8 cellular contexts compared by ENCODE assay signal in the genomic region with DNA sequence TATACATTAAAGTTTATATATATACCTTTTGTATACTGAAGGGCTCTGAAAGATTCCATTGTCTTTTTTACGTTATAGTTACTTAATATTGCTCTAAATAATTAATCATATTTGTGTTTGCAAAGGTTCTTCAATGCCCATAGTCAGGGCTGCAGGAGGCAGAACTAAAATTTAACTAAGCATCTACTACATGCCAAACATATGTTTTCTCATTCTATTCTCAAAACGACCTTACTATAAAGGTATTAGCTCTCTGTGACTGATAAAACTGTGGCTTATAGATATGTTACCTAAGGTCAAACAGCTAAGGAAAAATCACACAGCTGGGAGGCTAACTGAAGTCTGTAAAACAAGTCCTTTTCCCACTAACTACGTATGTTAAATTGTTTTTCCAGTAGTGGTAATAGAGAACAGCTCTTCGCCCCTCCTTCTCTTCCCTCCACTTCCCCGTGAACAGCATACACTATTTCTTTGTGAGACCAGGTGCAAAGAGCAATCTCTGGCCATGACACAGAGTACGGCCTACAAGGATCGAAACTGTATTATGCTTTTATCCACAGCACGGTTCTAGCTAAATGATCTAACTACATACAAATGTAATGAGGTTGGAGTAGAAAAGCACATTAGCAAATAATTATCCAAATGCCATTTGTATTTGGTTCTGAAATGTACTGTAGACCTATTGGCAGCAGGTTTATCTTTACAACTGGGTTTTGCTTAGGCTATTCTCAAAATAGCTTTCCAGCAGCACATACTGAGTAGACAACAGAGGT. TPM values are rescaled to one million over a fixed set of nuclear protein-coding genes. Genes with fewer than 3 reads are reported as not detected.
DNase-seq lines count a peak whose midpoint lies in the region; ATAC-seq and TF ChIP-seq lines count a peak whose summit lies in the region.

No MANE protein-coding gene starts in this region.

- H3K36me3 Mint-ChIP-seq in CD8-positive, alpha-beta memory T cell: peaks cover 4 to 58% (median 7%) of the 10 kb centered on the region in 3 donors
- peaks cover 5% of the 10 kb centered on the region for H3K36me3 Mint-ChIP-seq in memory B cell

- peak overlapping the region; percentile 92 for H3K27ac ChIP-seq in CD8-positive, alpha-beta memory T cell (ENCODE audit: low read depth, low read length)
- H3K27ac ChIP-seq in KOPT-K1 (ENCODE audit: low read depth, low read length, poor library complexity, severe bottlenecking): peak overlapping the region; percentile 85
- peak overlapping the region; percentile 68 for H3K27ac ChIP-seq in brain microvascular endothelial cell
- H3K27ac ChIP-seq in uterus: peak overlapping the region; percentile 99

- CTCF ChIA-PET in CD8-positive, alpha-beta memory T cell (lab: Charles Lee): interaction anchor here (0.6 to 3.2 kb wide), 6 partner anchors 8 to 45 kb away, joined by 3 to 40 read pairs (median 8); partner anchors contain the start of gene MRPL1

- H3K9me3 ChIP-seq in CD8-positive, alpha-beta memory T cell (ENCODE audit: low read length): no peaks in the 10 kb centered on the region
- H3K9me3 ChIP-seq in KOPT-K1 (ENCODE audit: insufficient read depth, low read length, poor library complexity, severe bottlenecking): no peaks in the 10 kb centered on the region
- H3K9me3 ChIP-seq in uterus: no peaks in the 10 kb centered on the region

- H3K4me3 ChIP-seq in CD8-positive, alpha-beta memory T cell (ENCODE audit: low read length): peak overlapping the region; percentile 75
- peak overlapping the region; percentile 91 for H3K4me3 ChIP-seq in brain microvascular endothelial cell (ENCODE audit: low read depth, low read length)
- H3K4me3 ChIP-seq in uterus: peak overlapping the region; percentile 82 to 87

- H3K27me3 Mint-ChIP-seq in CD8-positive, alpha-beta memory T cell: peaks cover 0 to 8% of the 10 kb centered on the region in 2 donors
- no peaks in the 10 kb centered on the region for H3K27me3 Mint-ChIP-seq in memory B cell

- in situ Hi-C loops in brain microvascular endothelial cell (cut with HindIII; ENCODE audit: low pct_ligation_motif_present, low sequenced_read_pairs): no loop called here

- H3K9me3 Mint-ChIP-seq in CD8-positive, alpha-beta memory T cell: peaks cover 0 to 6% (median 2%) of the 10 kb centered on the region in 5 donors
- H3K9me3 Mint-ChIP-seq in memory B cell: no peaks in the 10 kb centered on the region

- H3K4me1 Mint-ChIP-seq in CD8-positive, alpha-beta memory T cell: peaks cover 68 to 78% (median 71%) of the 10 kb centered on the region in 3 donors
- peaks cover 40% of the 10 kb centered on the region for H3K4me1 Mint-ChIP-seq in memory B cell

- ATAC-seq in memory B cell (ENCODE audit: low read depth) (no peak), HG02973 (IDR thresholded peaks at IDR 0.05; ENCODE audit: unreplicated experiment) (no peak), GM18868 (IDR thresholded peaks at IDR 0.05; ENCODE audit: unreplicated experiment) (no peak)

- POLR2A ChIA-PET in CD8-positive, alpha-beta memory T cell (lab: Charles Lee): interaction anchor here (0.8 to 8.0 kb wide), 5 partner anchors 16 to 42 kb away, joined by 3 to 394 read pairs (median 9); partner anchors contain the start of gene MRPL1

- H3K4me3 Mint-ChIP-seq in CD8-positive, alpha-beta memory T cell: peak overlapping the region; percentile 86 to 100 (median 98)
- H3K4me3 Mint-ChIP-seq in memory B cell: peak overlapping the region; percentile 90

- TF ChIP-seq CTCF in brain microvascular endothelial cell (IDR thresholded peaks at IDR 0.05; ENCODE audit: low read depth, low read length, missing control alignments) (no peak), uterus (IDR thresholded peaks at IDR 0.05) (no peak)

- H3K27ac Mint-ChIP-seq in CD8-positive, alpha-beta memory T cell: peak overlapping the region; percentile 92 to 99 (median 98)
- H3K27ac Mint-ChIP-seq in memory B cell: peak overlapping the region; percentile 99

- intact Hi-C loops in uterus (cut with DNase I; ENCODE audit: low total_unique reads): loop anchor here (5.0 kb wide), 1 partner anchor 45 kb away; the partner anchor contains the start of gene MRPL1

- no peak for DNase-seq in CD8-positive, alpha-beta memory T cell
- no peak for DNase-seq in brain microvascular endothelial cell
- DNase-seq in memory B cell (ENCODE audit: low spot score in 2 of 2): no peak
- no peak for DNase-seq in uterus
- no peak for DNase-seq in occipital lobe (lab: John Stamatoyannopoulos, UW)

- no peaks in the 10 kb centered on the region for H3K27me3 ChIP-seq in CD8-positive, alpha-beta memory T cell (ENCODE audit: insufficient read depth, low read length, poor library complexity, severe bottlenecking)
- H3K27me3 ChIP-seq in brain microvascular endothelial cell (replicated peaks) (no peaks in the 10 kb centered on the region), uterus (no peaks in the 10 kb centered on the region)

- no peak for TF ChIP-seq POLR2A in uterus (IDR thresholded peaks at IDR 0.05)

- peaks cover 60% of the 10 kb centered on the region for H3K4me1 ChIP-seq in CD8-positive, alpha-beta memory T cell (ENCODE audit: insufficient read depth, low read length)
- H3K4me1 ChIP-seq in uterus: peaks cover 4 to 6% of the 10 kb centered on the region in 2 donors

- H3K36me3 ChIP-seq in CD8-positive, alpha-beta memory T cell (ENCODE audit: insufficient read depth, low read length): no peaks in the 10 kb centered on the region
- H3K36me3 ChIP-seq in KOPT-K1 (ENCODE audit: insufficient read depth, low read length) (no peaks in the 10 kb centered on the region), brain microvascular endothelial cell (replicated peaks) (no peaks in the 10 kb centered on the region), uterus (no peaks in the 10 kb centered on the region)

RNA-seq across cellular contexts. Expression of gene CNOT6L, which starts 1.7 kb away (rescaled TPM):
- total RNA-seq in CD8-positive, alpha-beta memory T cell: 100 to 1,000 TPM in 1 of 2 experiments, 10 to 100 TPM in 1; 96.5 to 100 TPM
- polyA plus RNA-seq in CD8-positive, alpha-beta memory T cell: 45.2 TPM
- 10 to 100 TPM in 3 of 4 donors, 1 to 10 TPM in 1; 6.7 to 63.2 (median 45.9) TPM for total RNA-seq in uterus
- total RNA-seq in occipital lobe: 49.4 TPM

RNA-seq across cellular contexts. Expression of gene MRPL1, which starts 45.1 kb away (rescaled TPM):
- 10 to 100 TPM; 88.4 to 93.8 TPM for total RNA-seq in CD8-positive, alpha-beta memory T cell
- 26.5 TPM for polyA plus RNA-seq in CD8-positive, alpha-beta memory T cell
- total RNA-seq in uterus: 10 to 100 TPM; 15.1 to 75.9 (median 34.8) TPM
- total RNA-seq in occipital lobe: 40.9 TPM
